In the genomic region with DNA sequence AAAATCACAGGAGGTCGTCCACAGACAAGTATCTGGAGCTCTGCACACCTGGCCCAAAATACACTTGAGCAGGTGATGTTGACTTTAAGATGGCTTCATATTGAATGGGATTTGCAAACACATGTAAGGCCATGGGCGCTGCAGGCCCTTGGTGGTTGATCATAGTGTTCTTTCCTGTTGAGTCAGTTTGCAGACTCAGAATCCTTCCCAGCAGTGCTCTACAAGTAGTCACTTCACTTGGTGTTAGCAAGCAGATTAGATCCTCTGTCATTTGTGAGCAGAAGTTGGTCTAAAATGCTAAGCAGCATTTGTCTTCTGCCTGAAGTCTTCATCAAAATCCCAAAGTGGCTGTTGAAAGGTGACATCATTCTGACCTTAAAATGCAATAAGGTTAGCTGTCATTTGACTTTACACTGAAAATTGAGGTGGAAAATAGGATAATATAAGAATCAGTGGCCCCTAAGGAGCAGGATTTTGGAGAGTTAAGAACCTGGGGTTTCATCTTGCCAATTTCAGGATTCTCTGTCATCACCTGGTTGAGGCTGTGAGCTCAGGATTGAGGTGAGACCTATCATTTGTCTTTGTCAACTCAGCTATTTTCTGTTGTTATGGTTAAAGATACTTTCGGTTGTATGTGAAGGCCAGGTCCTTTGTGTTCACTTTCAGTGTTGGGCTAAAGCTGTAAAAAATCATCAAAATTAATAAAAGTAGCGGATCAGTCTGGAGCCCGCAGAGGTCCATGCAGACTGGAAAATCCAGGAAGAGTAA, we compare ENCODE assay signal across 19 cellular contexts.
DNase-seq lines count a peak whose midpoint lies in the region; ATAC-seq, FAIRE-seq and TF ChIP-seq lines count a peak whose summit lies in the region.
"Had no signal": no experiment of that assay in that cellular context is flagged by ENCODE, and none has a peak within 500 bp of the region (broad histone marks: within the 10 kb centered on the region; RNA-seq: fewer than 3 reads in every experiment).

No MANE protein-coding gene starts in this region.

- BruUV-seq in GM12878 (replicated peaks; lab: Mats Ljungman, UMichigan) = no TSS peak

- no peak for FAIRE-seq in GM12878 (lab: Jason Lieb, UNC)
- FAIRE-seq: GM12891, GM19239 had no signal

- peak overlapping the region; percentile 1; the same call in 1 of the 2 replicates for H2AFZ ChIP-seq in KMS-11 (ENCODE audit: low read depth)
- no peak overlapping the region for H2AFZ ChIP-seq in GM12878 (ENCODE audit: control insufficient read depth, low read depth, low read length)

- peak overlapping the region; percentile 52 for H3K4me2 ChIP-seq in KMS-11
- H3K4me2 ChIP-seq in GM12878 (ENCODE audit: control insufficient read depth, insufficient read depth) = no peak overlapping the region
- H3K4me2 ChIP-seq: BLaER1 treated with 17β-estradiol and CSF1 and Interleukin-3, amounts not matched to agents 10 nM and 100 nM; SK-N-SH had no signal

- RAD21 ChIA-PET in GM12878 (lab: Charles Lee; ENCODE audit: unreplicated experiment) = interaction anchor here (1.1 to 1.6 kb wide), 5 partner anchors 23 to 86 kb away, joined by 3 to 4 read pairs (median 4); no protein-coding TSS in a partner anchor

- no peaks in the 10 kb centered on the region for H4K20me1 ChIP-seq in KMS-11 (ENCODE audit: insufficient read depth)
- H4K20me1 ChIP-seq in GM12878 (ENCODE audit: control insufficient read depth, insufficient read depth) = no peaks in the 10 kb centered on the region
- H4K20me1 ChIP-seq: BLaER1 treated with 17β-estradiol and CSF1 and Interleukin-3, amounts not matched to agents 10 nM and 100 nM had no signal

- TF ChIP-seq EP300 in GM12878 (IDR thresholded peaks at IDR 0.05; ENCODE audit: borderline replicate concordance in 1 of 2, control insufficient read depth in 1 of 2, low read depth in 2 of 2, low read length in 2 of 2) = no peak

- DNase-seq in NCI-H345 (lab: John Stamatoyannopoulos, UW) (peak; percentile 69), NCI-H345 treated with DMSO at 0.1 percent for 48 hours (lab: John Stamatoyannopoulos, UW; ENCODE audit: unreplicated experiment) (no peak), DMS79 (lab: John Stamatoyannopoulos, UW) (peak; percentile 64), GM12878 (ENCODE audit: low read depth, low spot score) (no peak), HuH-7.5 (ENCODE audit: low spot score) (no peak), cerebellum (ENCODE audit: low spot score) (no peak)
- DNase-seq: Calu3; CD8-positive, alpha-beta T cell; GDM1; H7; NCI-H526 treated with DMSO at 0.1 percent for 48 hours; SHP77 treated with DMSO at 0.1 percent for 48 hours; SK-N-SH; T-cell had no signal

- SMC1A ChIA-PET in GM12878 (lab: Charles Lee; ENCODE audit: uncharacterized antibody, unreplicated experiment) = interaction anchor here (0.9 to 3.5 kb wide), 6 partner anchors 9 to 155 kb away, joined by 3 to 19 read pairs (median 8); no protein-coding TSS in a partner anchor

- ATAC-seq in GM12878 (peak; percentile 43; the same call in 2 of the 3 replicates), GM19324 (IDR thresholded peaks at IDR 0.05; ENCODE audit: low FRiP score, unreplicated experiment) (no peak)
- ATAC-seq: CD8-positive, alpha-beta T cell had no signal

- H3K9ac ChIP-seq in KMS-11 = peak overlapping the region; percentile 4; the same call in 1 of the 2 replicates
- no peak overlapping the region for H3K9ac ChIP-seq in GM12878 (ENCODE audit: control insufficient read depth, insufficient read depth, low read length)
- H3K9ac ChIP-seq: BLaER1 treated with 17β-estradiol and CSF1 and Interleukin-3, amounts not matched to agents 10 nM and 100 nM; SK-N-SH had no signal

- TF ChIP-seq CTCF in KMS-11 (conservative IDR thresholded peaks at IDR 0.05; ENCODE audit: low read depth, low read length) (no peak), GM12878 (IDR thresholded peaks at IDR 0.05 in 2 of 3, conservative IDR thresholded peaks at IDR 0.05 in 1 of 3; ENCODE audit: control insufficient read depth in 2 of 3, extremely low read depth in 1 of 3, insufficient read depth in 1 of 3, low read depth in 3 of 3, low read length in 3 of 3) (no peak)

- H3K36me3 ChIP-seq in KMS-11 (ENCODE audit: insufficient read depth) (no peaks in the 10 kb centered on the region), GM12878 (ENCODE audit: control insufficient read depth in 2 of 2, insufficient read depth in 2 of 2, low read length in 1 of 2) (no peaks in the 10 kb centered on the region)
- H3K36me3 ChIP-seq: BLaER1 treated with 17β-estradiol and CSF1 and Interleukin-3, amounts not matched to agents 10 nM and 100 nM had no signal

- 36% methylated on average over 5 of the region's 5 CpGs for WGBS in GM12878 (ENCODE audit: insufficient coverage, insufficient replicate concordance, low lambda C conversion rate, missing lambda C conversion rate)

- CTCF ChIA-PET in GM12878 (lab: Yijun Ruan, JAX) = interaction anchor here (0.6 to 3.4 kb wide), 4 partner anchors 10 to 96 kb away, joined by 3 to 10 read pairs (median 4); no protein-coding TSS in a partner anchor

- no peak for TF ChIP-seq POLR2A in GM12878 (IDR thresholded peaks at IDR 0.05; ENCODE audit: low read depth, low read length)

- H3K27ac ChIP-seq in KMS-11 (peak overlapping the region; percentile 81), GM12878 (ENCODE audit: control insufficient read depth, insufficient read depth) (no peak overlapping the region)
- H3K27ac ChIP-seq: BLaER1 treated with 17β-estradiol and CSF1 and Interleukin-3, amounts not matched to agents 10 nM and 100 nM had no signal

- H3K4me3 ChIP-seq in KMS-11 (IDR thresholded peaks at IDR 0.05; ENCODE audit: insufficient read depth, low read depth, low read length) (no peak overlapping the region), GM12878 (no peak overlapping the region)
- H3K4me3 ChIP-seq: BLaER1 treated with 17β-estradiol and CSF1 and Interleukin-3, amounts not matched to agents 10 nM and 100 nM had no signal

- POLR2A ChIA-PET in GM12878 (lab: Charles Lee) = interaction anchor here (1.6 kb wide), 1 partner anchor 26 kb away, joined by 8 read pairs; no protein-coding TSS in a partner anchor

- no peaks in the 10 kb centered on the region for H3K9me3 ChIP-seq in GM12878 (replicated peaks; ENCODE audit: control insufficient read depth, insufficient read depth, low read length)
- H3K9me3 ChIP-seq: SK-N-SH had no signal

- intact Hi-C loops in GM12878 (cut with micrococcal nuclease; ENCODE audit: unreplicated experiment) = no loop called here

- in situ Hi-C loops in GM12878 (cut with MboI) = no loop called here

- TF ChIP-seq RAD21 in GM12878 (IDR thresholded peaks at IDR 0.05; ENCODE audit: insufficient read depth, low read depth, low read length) = no peak

- no peaks in the 10 kb centered on the region for H3K27me3 ChIP-seq in KMS-11 (ENCODE audit: insufficient read depth, low read depth)
- no peaks in the 10 kb centered on the region for H3K27me3 ChIP-seq in GM12878 (replicated peaks in 1 of 2; ENCODE audit: control insufficient read depth in 2 of 2, insufficient read depth in 2 of 2, low read length in 1 of 2)
- H3K27me3 ChIP-seq: BLaER1 treated with 17β-estradiol and CSF1 and Interleukin-3, amounts not matched to agents 10 nM and 100 nM had no signal

- no peaks in the 10 kb centered on the region for H3K79me2 ChIP-seq in KMS-11 (ENCODE audit: insufficient read depth, low read depth)
- no peaks in the 10 kb centered on the region for H3K79me2 ChIP-seq in GM12878 (ENCODE audit: control insufficient read depth, insufficient read depth, low read length)

- peaks cover 79% of the 10 kb centered on the region for H3K4me1 ChIP-seq in KMS-11 (ENCODE audit: low read depth, poor library complexity, severe bottlenecking)
- H3K4me1 ChIP-seq in GM12878 (ENCODE audit: control insufficient read depth, insufficient read depth, low read length) = peaks cover 4% of the 10 kb centered on the region; the same call in 1 of the 2 replicates

TF ChIP-seq in GM12878, 131 proteins besides CTCF, POLR2A, EP300 and RAD21:
- no peak for TF ChIP-seq FOXK2 (IDR thresholded peaks at IDR 0.05)
- TF ChIP-seq ATF7 (IDR thresholded peaks at IDR 0.05; ENCODE audit: low read depth) = 0 out of 2 replicates have a peak, but pooled peaks have one; percentile 11

Comparison
In these comparisons a context has a peak if more than half of its experiments do, and no peak if none do; other contexts are left out.
1. DNase-seq: peak in NCI-H345 (single experiment) and DMS79 (single experiment); none in NCI-H345 treated with DMSO at 0.1 percent for 48 hours (single experiment), GM12878 (single experiment), HuH-7.5 (single experiment) and cerebellum (single experiment).